ENCODE assay signal across 1 cellular context in the genomic region with DNA sequence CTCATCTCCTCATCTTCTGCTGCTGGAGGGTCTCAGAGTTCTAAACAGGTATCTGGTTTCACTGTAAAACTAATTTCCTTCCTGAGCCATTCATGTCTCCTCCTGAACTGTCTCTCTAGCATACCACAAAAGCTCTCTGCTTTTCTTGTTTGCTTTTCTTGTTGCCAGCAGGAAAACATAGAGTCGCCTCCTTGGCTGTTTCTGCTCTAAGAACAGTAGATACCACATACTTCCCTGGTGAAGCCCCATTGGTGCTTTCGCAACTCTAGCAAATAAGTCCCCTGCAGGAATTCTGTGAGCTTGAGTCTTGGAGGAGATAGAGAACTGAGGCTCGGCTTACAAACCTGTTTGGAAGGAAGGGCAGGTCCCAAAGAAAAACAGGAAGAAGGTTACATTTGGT.
TF ChIP-seq lines count a peak whose summit lies in the region.

No MANE protein-coding gene starts in this region.

TF ChIP-seq in GM23338, 12 proteins besides CTCF, POLR2A, EP300 and RAD21 (continued from another document):
- TF ChIP-seq, protein P1, sequence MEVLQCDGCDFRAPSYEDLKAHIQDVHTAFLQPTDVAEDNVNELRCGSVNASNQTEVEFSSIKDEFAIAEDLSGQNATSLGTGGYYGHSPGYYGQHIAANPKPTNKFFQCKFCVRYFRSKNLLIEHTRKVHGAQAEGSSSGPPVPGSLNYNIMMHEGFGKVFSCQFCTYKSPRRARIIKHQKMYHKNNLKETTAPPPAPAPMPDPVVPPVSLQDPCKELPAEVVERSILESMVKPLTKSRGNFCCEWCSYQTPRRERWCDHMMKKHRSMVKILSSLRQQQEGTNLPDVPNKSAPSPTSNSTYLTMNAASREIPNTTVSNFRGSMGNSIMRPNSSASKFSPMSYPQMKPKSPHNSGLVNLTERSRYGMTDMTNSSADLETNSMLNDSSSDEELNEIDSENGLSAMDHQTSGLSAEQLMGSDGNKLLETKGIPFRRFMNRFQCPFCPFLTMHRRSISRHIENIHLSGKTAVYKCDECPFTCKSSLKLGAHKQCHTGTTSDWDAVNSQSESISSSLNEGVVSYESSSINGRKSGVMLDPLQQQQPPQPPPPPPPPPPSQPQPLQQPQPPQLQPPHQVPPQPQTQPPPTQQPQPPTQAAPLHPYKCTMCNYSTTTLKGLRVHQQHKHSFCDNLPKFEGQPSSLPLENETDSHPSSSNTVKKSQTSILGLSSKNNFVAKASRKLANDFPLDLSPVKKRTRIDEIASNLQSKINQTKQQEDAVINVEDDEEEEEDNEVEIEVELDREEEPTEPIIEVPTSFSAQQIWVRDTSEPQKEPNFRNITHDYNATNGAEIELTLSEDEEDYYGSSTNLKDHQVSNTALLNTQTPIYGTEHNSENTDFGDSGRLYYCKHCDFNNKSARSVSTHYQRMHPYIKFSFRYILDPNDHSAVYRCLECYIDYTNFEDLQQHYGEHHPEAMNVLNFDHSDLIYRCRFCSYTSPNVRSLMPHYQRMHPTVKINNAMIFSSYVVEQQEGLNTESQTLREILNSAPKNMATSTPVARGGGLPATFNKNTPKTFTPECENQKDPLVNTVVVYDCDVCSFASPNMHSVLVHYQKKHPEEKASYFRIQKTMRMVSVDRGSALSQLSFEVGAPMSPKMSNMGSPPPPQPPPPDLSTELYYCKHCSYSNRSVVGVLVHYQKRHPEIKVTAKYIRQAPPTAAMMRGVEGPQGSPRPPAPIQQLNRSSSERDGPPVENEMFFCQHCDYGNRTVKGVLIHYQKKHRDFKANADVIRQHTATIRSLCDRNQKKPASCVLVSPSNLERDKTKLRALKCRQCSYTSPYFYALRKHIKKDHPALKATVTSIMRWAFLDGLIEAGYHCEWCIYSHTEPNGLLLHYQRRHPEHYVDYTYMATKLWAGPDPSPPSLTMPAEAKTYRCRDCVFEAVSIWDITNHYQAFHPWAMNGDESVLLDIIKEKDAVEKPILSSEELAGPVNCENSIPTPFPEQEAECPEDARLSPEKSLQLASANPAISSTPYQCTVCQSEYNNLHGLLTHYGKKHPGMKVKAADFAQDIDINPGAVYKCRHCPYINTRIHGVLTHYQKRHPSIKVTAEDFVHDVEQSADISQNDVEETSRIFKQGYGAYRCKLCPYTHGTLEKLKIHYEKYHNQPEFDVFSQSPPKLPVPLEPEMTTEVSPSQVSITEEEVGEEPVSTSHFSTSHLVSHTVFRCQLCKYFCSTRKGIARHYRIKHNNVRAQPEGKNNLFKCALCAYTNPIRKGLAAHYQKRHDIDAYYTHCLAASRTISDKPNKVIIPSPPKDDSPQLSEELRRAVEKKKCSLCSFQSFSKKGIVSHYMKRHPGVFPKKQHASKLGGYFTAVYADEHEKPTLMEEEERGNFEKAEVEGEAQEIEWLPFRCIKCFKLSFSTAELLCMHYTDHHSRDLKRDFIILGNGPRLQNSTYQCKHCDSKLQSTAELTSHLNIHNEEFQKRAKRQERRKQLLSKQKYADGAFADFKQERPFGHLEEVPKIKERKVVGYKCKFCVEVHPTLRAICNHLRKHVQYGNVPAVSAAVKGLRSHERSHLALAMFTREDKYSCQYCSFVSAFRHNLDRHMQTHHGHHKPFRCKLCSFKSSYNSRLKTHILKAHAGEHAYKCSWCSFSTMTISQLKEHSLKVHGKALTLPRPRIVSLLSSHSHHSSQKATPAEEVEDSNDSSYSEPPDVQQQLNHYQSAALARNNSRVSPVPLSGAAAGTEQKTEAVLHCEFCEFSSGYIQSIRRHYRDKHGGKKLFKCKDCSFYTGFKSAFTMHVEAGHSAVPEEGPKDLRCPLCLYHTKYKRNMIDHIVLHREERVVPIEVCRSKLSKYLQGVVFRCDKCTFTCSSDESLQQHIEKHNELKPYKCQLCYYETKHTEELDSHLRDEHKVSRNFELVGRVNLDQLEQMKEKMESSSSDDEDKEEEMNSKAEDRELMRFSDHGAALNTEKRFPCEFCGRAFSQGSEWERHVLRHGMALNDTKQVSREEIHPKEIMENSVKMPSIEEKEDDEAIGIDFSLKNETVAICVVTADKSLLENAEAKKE (CRISPR knock-in tag; IDR thresholded peaks at IDR 0.05): no peak
- TF ChIP-seq POLR2AphosphoS5 (IDR thresholded peaks at IDR 0.05; ENCODE audit: low read depth): no peak
- TF ChIP-seq NANOG (IDR thresholded peaks at IDR 0.05; ENCODE audit: borderline replicate concordance): no peak
- no peak for TF ChIP-seq JUNB (IDR thresholded peaks at IDR 0.05; ENCODE audit: unreplicated experiment)
TF ChIP-seq in GM23338: peak in this region for 0.
